Comparison of ENCODE assay signal across 1 cellular context in the genomic region with DNA sequence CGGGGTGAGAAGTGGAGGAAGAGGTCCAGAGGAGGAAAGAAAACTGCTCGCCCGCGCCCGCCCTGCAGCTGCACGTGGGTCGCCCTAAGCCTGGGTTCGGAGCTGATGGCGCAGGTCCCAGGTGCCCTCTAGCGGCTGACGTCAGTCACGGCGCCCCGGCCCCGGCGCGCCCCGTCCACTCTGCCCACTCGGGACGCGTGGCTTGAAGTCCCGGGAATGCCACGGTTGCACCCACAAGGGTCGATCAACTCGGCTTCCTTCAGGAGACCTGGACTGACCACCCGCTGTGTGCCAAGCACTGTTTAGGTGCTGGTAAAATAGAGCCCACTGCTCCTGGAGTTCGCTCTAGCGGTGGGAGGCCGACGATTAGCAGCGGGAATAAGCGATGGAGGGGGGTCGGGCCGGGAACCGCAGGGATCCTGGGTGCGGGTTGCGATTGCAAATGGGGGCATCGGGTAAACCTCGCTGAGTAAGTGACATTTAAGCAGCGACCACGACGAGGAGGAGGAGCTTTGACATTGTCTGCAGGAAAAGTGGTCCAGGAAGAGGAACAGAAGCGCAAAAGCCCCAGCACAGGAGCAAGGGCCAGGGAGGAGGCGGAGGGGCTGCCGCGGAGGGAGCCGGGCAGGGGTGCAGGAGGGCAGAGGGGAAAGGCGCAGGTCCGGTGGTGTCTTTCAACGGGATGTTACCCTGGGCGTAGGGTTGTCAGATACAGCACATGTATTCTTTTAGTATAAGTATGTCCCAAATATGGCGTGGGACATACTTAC.
TF ChIP-seq lines count a peak whose summit lies in the region.

No MANE protein-coding gene starts in this region.

TF ChIP-seq in GM23338, 12 proteins besides CTCF, POLR2A, EP300 and RAD21 (continued from another document):
- no peak for TF ChIP-seq EZH2 (IDR thresholded peaks at IDR 0.05; ENCODE audit: low read depth, unreplicated experiment)
- no peak for TF ChIP-seq JUNB (IDR thresholded peaks at IDR 0.05; ENCODE audit: unreplicated experiment)
- TF ChIP-seq, protein P1, sequence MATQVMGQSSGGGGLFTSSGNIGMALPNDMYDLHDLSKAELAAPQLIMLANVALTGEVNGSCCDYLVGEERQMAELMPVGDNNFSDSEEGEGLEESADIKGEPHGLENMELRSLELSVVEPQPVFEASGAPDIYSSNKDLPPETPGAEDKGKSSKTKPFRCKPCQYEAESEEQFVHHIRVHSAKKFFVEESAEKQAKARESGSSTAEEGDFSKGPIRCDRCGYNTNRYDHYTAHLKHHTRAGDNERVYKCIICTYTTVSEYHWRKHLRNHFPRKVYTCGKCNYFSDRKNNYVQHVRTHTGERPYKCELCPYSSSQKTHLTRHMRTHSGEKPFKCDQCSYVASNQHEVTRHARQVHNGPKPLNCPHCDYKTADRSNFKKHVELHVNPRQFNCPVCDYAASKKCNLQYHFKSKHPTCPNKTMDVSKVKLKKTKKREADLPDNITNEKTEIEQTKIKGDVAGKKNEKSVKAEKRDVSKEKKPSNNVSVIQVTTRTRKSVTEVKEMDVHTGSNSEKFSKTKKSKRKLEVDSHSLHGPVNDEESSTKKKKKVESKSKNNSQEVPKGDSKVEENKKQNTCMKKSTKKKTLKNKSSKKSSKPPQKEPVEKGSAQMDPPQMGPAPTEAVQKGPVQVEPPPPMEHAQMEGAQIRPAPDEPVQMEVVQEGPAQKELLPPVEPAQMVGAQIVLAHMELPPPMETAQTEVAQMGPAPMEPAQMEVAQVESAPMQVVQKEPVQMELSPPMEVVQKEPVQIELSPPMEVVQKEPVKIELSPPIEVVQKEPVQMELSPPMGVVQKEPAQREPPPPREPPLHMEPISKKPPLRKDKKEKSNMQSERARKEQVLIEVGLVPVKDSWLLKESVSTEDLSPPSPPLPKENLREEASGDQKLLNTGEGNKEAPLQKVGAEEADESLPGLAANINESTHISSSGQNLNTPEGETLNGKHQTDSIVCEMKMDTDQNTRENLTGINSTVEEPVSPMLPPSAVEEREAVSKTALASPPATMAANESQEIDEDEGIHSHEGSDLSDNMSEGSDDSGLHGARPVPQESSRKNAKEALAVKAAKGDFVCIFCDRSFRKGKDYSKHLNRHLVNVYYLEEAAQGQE (IDR thresholded peaks at IDR 0.05; ENCODE audit: unreplicated experiment): no peak
